In the genomic region with DNA sequence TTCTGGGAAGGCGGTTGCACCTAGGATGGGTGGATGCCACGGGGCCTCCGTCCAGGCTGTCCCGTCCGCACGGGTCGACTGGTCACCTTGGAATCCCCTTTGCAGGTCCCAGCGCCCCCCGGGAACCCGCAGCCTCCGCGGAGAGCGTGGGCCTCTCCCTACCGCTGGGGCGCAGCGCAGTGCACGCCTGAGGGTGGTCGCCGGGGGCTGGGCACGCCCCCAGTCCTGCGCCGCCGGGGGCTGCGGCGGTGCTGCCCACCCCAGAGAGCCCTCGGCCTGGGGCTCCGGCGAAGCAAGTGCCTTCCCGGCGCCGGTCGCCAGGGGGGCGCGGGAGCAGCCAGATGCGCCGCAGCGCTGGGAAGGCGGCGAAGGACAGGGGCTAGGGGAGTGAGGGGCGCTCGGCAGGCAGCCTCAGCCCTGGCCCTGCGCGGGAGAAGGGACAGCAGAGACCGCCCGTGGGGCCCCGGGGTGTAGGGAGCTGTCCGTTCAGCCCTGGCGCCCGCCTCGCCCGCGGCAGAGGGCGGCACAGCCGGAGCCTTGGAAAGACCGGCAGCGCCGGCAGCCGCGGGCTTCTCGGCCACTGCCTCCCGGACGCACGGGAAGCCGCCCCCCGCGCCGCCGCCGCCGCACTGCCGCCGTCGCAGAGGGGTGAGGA, we compare ENCODE assay signal across 9 cellular contexts. TPM values are rescaled to one million over a fixed set of nuclear protein-coding genes. Genes with fewer than 3 reads are reported as not detected.
DNase-seq lines count a peak whose midpoint lies in the region; ATAC-seq and TF ChIP-seq lines count a peak whose summit lies in the region.
"Had no signal": no experiment of that assay in that cellular context is flagged by ENCODE, and none has a peak within 500 bp of the region (broad histone marks: within the 10 kb centered on the region; RNA-seq: fewer than 3 reads in every experiment).

No MANE protein-coding gene starts in this region.

- peaks cover 51 to 62% of the 10 kb centered on the region in 2 donors for H3K27me3 Mint-ChIP-seq in CD4-positive, alpha-beta memory T cell

- H3K27ac ChIP-seq in C4-2B (no peak overlapping the region), HUES6 (ENCODE audit: low read depth, low read length) (no peak overlapping the region), iPS-20b (ENCODE audit: low read length) (no peak overlapping the region), substantia nigra (ENCODE audit: low read depth, low read length, poor library complexity, severe bottlenecking) (peak overlapping the region; percentile 61)
- no peak overlapping the region for H3K27ac ChIP-seq in CD4-positive, alpha-beta memory T cell (ENCODE audit: low read depth, low read length)
- H3K27ac ChIP-seq: thyroid gland had no signal

- H3K4me1 ChIP-seq in HUES6 (ENCODE audit: control insufficient read depth, insufficient read depth, low read length) (peaks cover 39% of the 10 kb centered on the region), adipocyte (ENCODE audit: control insufficient read depth, insufficient read depth, low read length) (peaks cover 3% of the 10 kb centered on the region), iPS-20b (ENCODE audit: insufficient read depth, low read length) (peaks cover 37% of the 10 kb centered on the region)
- H3K4me1 ChIP-seq in CD4-positive, alpha-beta memory T cell (ENCODE audit: insufficient read depth, low read length) = peaks cover 20% of the 10 kb centered on the region

- H3K27me3 ChIP-seq in HUES6 (ENCODE audit: control insufficient read depth, insufficient read depth, low read length) (peaks cover 46% of the 10 kb centered on the region), adipocyte (replicated peaks; ENCODE audit: control insufficient read depth, insufficient read depth, low read length) (peaks cover 83% of the 10 kb centered on the region), iPS-20b (ENCODE audit: insufficient read depth, low read length) (peaks cover 52% of the 10 kb centered on the region)
- H3K27me3 ChIP-seq in CD4-positive, alpha-beta memory T cell (ENCODE audit: insufficient read depth, low read length) = peaks cover 37% of the 10 kb centered on the region

- peaks cover 11 to 41% (median 16%) of the 10 kb centered on the region in 4 donors for H3K4me1 Mint-ChIP-seq in CD4-positive, alpha-beta memory T cell

- ATAC-seq in HG02981 (IDR thresholded peaks at IDR 0.05; ENCODE audit: unreplicated experiment) = no peak

- H3K36me3 ChIP-seq in HUES6 (ENCODE audit: control insufficient read depth, insufficient read depth, low read length) (no peaks in the 10 kb centered on the region; the same call in 1 of the 2 replicates), adipocyte (ENCODE audit: control insufficient read depth, insufficient read depth, low read length, severe bottlenecking) (no peaks in the 10 kb centered on the region), iPS-20b (ENCODE audit: insufficient read depth, low read depth, low read length) (peaks cover 30% of the 10 kb centered on the region)
- H3K36me3 ChIP-seq in CD4-positive, alpha-beta memory T cell (ENCODE audit: insufficient read depth, low read length) = no peaks in the 10 kb centered on the region
- H3K36me3 ChIP-seq: thyroid gland had no signal

- CTCF ChIA-PET in CD4-positive, alpha-beta memory T cell (lab: Charles Lee; ENCODE audit: partially characterized antibody) = no interaction called here

- H3K36me3 Mint-ChIP-seq in CD4-positive, alpha-beta memory T cell = no peaks in the 10 kb centered on the region

- peak; percentile 51 for TF ChIP-seq CTCF in C4-2B (conservative IDR thresholded peaks at IDR 0.05)

- intact Hi-C loops in CD4-positive, alpha-beta memory T cell (cut with micrococcal nuclease) = no loop called here

- H3K4me3 ChIP-seq in HUES6 (ENCODE audit: low read depth, low read length) = peak overlapping the region; percentile 74
- peak overlapping the region; percentile 44 for H3K4me3 ChIP-seq in adipocyte (ENCODE audit: low read length)
- peak overlapping the region; percentile 72 for H3K4me3 ChIP-seq in iPS-20b (ENCODE audit: low read length)
- no peak overlapping the region for H3K4me3 ChIP-seq in CD4-positive, alpha-beta memory T cell (ENCODE audit: low read length in 2 of 2)

- peak overlapping the region; percentile 14 for H3K9ac ChIP-seq in HUES6 (ENCODE audit: low read length)
- H3K9ac ChIP-seq in adipocyte (ENCODE audit: low read length) = no peak overlapping the region
- peak overlapping the region; percentile 69; the same call in 1 of the 2 replicates for H3K9ac ChIP-seq in iPS-20b (ENCODE audit: low read depth, low read length)

- peak; percentile 63 for DNase-seq in adipocyte (ENCODE audit: low read depth)
- peak in 7 of 49 donors; percentile 17 to 65 (median 61) for DNase-seq in substantia nigra (lab: John Stamatoyannopoulos, UW)
- no peak for DNase-seq in CD4-positive, alpha-beta memory T cell
- DNase-seq in KG1 (lab: John Stamatoyannopoulos, UW) = no peak

- POLR2A ChIA-PET in CD4-positive, alpha-beta memory T cell (lab: Charles Lee; ENCODE audit: partially characterized antibody) = no interaction called here

- no peak overlapping the region for H3K27ac Mint-ChIP-seq in CD4-positive, alpha-beta memory T cell

- H3K9me3 Mint-ChIP-seq in CD4-positive, alpha-beta memory T cell = no peaks in the 10 kb centered on the region

- H3K4me3 Mint-ChIP-seq in CD4-positive, alpha-beta memory T cell = peak overlapping the region in 2 of 8 donors; percentile 55 to 76

- H3K9me3 ChIP-seq in HUES6 (ENCODE audit: control insufficient read depth, insufficient read depth, low read depth, low read length) (no peaks in the 10 kb centered on the region), adipocyte (ENCODE audit: control insufficient read depth, low read length) (no peaks in the 10 kb centered on the region), iPS-20b (ENCODE audit: insufficient read depth, low read depth, low read length) (no peaks in the 10 kb centered on the region)
- no peaks in the 10 kb centered on the region for H3K9me3 ChIP-seq in CD4-positive, alpha-beta memory T cell (ENCODE audit: control insufficient read depth in 1 of 2, low read length in 2 of 2)
- H3K9me3 ChIP-seq: thyroid gland had no signal

RNA-seq across cellular contexts. Expression of a gene that starts 0.5 kb away (rescaled TPM):
- total RNA-seq in CD4-positive, alpha-beta memory T cell = not detected
- polyA plus RNA-seq in CD4-positive, alpha-beta memory T cell = not detected
- total RNA-seq: thyroid gland had no signal

RNA-seq across cellular contexts. Expression of a gene that starts 40.5 kb away (rescaled TPM):
- 1 to 10 TPM in 1 of 2 experiments, under 1 TPM in 1; 0.36 to 1.7 TPM for total RNA-seq in CD4-positive, alpha-beta memory T cell
- not detected for polyA plus RNA-seq in CD4-positive, alpha-beta memory T cell

RNA-seq across cellular contexts. Expression of a gene that starts 43.0 kb away (rescaled TPM):
- 10 to 100 TPM; 18.6 to 21.5 TPM for total RNA-seq in CD4-positive, alpha-beta memory T cell
- polyA plus RNA-seq in CD4-positive, alpha-beta memory T cell = 1 to 10 TPM; 5.4 to 7.1 TPM

Comparison
In these comparisons a context has a peak if more than half of its experiments do, and no peak if none do; other contexts are left out.
1. H3K4me3 ChIP-seq: peak in HUES6 (single experiment), adipocyte (single experiment) and iPS-20b (single experiment); none in CD4-positive, alpha-beta memory T cell (0 of 2).